Comparison of ENCODE assay signal across 1 cellular context in the genomic region with DNA sequence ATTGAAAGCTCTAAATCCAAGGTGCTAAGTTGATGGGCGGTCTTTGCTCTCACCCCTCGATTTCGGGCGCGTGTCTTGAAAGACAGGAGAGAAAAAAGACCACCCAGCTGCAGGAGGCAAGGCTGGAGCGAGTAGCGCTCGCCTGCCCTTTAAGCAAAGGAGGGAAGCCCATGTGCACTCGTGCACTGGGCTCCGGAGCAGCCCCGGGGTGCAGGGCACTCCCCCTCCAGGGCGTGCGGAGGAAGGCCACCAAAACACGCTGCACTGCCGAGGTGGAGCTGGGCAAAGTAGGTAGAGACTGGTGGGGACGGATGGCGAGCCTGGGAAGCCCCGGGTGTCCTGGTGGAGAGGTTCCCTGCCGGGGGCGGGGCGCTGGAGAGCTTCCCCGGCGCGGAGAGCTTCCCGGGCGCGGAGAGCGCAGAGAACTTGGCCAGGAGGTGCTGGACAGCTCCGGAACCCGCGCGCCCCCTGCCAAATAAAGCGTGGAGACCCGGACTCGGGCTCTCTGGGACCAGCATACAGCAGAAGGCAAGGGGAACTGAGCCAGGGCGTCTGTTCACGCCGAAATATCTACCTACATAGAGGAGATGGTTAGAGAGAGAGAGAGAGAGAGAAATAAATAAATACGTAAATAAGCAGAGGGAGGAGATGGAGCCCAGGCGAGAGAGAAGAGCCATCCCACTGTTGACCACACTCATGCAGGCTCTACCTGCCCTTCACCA.
A peak's percentile ranks its signal among the peaks of the same experiment; 100 is the strongest.
TF ChIP-seq lines count a peak whose summit lies in the region.

No MANE protein-coding gene starts in this region.

TF ChIP-seq in HepG2, 621 proteins besides CTCF, POLR2A, EP300 and RAD21 (continued from another document and continues in another):
- TF ChIP-seq, protein P1, sequence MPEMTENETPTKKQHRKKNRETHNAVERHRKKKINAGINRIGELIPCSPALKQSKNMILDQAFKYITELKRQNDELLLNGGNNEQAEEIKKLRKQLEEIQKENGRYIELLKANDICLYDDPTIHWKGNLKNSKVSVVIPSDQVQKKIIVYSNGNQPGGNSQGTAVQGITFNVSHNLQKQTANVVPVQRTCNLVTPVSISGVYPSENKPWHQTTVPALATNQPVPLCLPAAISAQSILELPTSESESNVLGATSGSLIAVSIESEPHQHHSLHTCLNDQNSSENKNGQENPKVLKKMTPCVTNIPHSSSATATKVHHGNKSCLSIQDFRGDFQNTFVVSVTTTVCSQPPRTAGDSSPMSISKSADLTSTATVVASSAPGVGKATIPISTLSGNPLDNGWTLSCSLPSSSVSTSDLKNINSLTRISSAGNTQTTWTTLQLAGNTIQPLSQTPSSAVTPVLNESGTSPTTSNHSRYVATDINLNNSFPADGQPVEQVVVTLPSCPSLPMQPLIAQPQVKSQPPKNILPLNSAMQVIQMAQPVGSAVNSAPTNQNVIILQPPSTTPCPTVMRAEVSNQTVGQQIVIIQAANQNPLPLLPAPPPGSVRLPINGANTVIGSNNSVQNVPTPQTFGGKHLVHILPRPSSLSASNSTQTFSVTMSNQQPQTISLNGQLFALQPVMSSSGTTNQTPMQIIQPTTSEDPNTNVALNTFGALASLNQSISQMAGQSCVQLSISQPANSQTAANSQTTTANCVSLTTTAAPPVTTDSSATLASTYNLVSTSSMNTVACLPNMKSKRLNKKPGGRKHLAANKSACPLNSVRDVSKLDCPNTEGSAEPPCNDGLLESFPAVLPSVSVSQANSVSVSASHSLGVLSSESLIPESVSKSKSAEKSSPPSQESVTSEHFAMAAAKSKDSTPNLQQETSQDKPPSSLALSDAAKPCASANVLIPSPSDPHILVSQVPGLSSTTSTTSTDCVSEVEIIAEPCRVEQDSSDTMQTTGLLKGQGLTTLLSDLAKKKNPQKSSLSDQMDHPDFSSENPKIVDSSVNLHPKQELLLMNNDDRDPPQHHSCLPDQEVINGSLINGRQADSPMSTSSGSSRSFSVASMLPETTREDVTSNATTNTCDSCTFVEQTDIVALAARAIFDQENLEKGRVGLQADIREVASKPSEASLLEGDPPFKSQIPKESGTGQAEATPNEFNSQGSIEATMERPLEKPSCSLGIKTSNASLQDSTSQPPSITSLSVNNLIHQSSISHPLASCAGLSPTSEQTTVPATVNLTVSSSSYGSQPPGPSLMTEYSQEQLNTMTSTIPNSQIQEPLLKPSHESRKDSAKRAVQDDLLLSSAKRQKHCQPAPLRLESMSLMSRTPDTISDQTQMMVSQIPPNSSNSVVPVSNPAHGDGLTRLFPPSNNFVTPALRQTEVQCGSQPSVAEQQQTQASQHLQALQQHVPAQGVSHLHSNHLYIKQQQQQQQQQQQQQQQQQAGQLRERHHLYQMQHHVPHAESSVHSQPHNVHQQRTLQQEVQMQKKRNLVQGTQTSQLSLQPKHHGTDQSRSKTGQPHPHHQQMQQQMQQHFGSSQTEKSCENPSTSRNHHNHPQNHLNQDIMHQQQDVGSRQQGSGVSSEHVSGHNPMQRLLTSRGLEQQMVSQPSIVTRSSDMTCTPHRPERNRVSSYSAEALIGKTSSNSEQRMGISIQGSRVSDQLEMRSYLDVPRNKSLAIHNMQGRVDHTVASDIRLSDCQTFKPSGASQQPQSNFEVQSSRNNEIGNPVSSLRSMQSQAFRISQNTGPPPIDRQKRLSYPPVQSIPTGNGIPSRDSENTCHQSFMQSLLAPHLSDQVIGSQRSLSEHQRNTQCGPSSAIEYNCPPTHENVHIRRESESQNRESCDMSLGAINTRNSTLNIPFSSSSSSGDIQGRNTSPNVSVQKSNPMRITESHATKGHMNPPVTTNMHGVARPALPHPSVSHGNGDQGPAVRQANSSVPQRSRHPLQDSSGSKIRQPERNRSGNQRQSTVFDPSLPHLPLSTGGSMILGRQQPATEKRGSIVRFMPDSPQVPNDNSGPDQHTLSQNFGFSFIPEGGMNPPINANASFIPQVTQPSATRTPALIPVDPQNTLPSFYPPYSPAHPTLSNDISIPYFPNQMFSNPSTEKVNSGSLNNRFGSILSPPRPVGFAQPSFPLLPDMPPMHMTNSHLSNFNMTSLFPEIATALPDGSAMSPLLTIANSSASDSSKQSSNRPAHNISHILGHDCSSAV (CRISPR knock-in tag; IDR thresholded peaks at IDR 0.05; ENCODE audit: borderline replicate concordance) = no peak
- TF ChIP-seq HIVEP1 (CRISPR knock-in tag; IDR thresholded peaks at IDR 0.05) (no peak), HDAC2 (CRISPR knock-in tag; IDR thresholded peaks at IDR 0.05) (no peak), SP1 (IDR thresholded peaks at IDR 0.05) (no peak), SP1 (CRISPR knock-in tag; IDR thresholded peaks at IDR 0.05) (no peak), ZNF652 (CRISPR knock-in tag; IDR thresholded peaks at IDR 0.05; ENCODE audit: borderline replicate concordance, low read depth) (no peak), HMG20A (CRISPR knock-in tag; IDR thresholded peaks at IDR 0.05; ENCODE audit: borderline replicate concordance) (no peak), ZNF878 (CRISPR knock-in tag; IDR thresholded peaks at IDR 0.05) (no peak), ZNF549 (CRISPR knock-in tag; IDR thresholded peaks at IDR 0.05) (no peak), MIER2 (CRISPR knock-in tag; IDR thresholded peaks at IDR 0.05) (peak; percentile 44; the same call in 1 of the 2 replicates), ZNF451 (CRISPR knock-in tag; IDR thresholded peaks at IDR 0.05) (no peak), RBM22 (optimal IDR thresholded peaks at IDR 0.05; ENCODE audit: low read length) (no peak), ZNF335 (CRISPR knock-in tag; IDR thresholded peaks at IDR 0.05) (no peak), SMC3 (IDR thresholded peaks at IDR 0.05; ENCODE audit: low read length) (no peak), ZNF331 (CRISPR knock-in tag; IDR thresholded peaks at IDR 0.05) (no peak), NFKB2 (CRISPR knock-in tag; IDR thresholded peaks at IDR 0.05; ENCODE audit: borderline replicate concordance) (no peak), ZNF703 (CRISPR knock-in tag; IDR thresholded peaks at IDR 0.05; ENCODE audit: borderline replicate concordance) (no peak), ZNF83 (CRISPR knock-in tag; IDR thresholded peaks at IDR 0.05; ENCODE audit: borderline replicate concordance) (no peak), ZFP36 (IDR thresholded peaks at IDR 0.05; ENCODE audit: borderline replicate concordance, low read depth, low read length, partially characterized antibody) (no peak), RFXANK (CRISPR knock-in tag; IDR thresholded peaks at IDR 0.05) (no peak), PHF8 (CRISPR knock-in tag; IDR thresholded peaks at IDR 0.05) (no peak), TEAD3 (CRISPR knock-in tag; optimal IDR thresholded peaks at IDR 0.05; ENCODE audit: borderline replicate concordance) (no peak), SALL1 (CRISPR knock-in tag; IDR thresholded peaks at IDR 0.05) (no peak), ZNF207 (IDR thresholded peaks at IDR 0.05; ENCODE audit: borderline replicate concordance) (no peak)
- TF ChIP-seq, protein P2, sequence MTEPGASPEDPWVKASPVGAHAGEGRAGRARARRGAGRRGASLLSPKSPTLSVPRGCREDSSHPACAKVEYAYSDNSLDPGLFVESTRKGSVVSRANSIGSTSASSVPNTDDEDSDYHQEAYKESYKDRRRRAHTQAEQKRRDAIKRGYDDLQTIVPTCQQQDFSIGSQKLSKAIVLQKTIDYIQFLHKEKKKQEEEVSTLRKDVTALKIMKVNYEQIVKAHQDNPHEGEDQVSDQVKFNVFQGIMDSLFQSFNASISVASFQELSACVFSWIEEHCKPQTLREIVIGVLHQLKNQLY (CRISPR knock-in tag; IDR thresholded peaks at IDR 0.05) = no peak
- TF ChIP-seq, protein P3, sequence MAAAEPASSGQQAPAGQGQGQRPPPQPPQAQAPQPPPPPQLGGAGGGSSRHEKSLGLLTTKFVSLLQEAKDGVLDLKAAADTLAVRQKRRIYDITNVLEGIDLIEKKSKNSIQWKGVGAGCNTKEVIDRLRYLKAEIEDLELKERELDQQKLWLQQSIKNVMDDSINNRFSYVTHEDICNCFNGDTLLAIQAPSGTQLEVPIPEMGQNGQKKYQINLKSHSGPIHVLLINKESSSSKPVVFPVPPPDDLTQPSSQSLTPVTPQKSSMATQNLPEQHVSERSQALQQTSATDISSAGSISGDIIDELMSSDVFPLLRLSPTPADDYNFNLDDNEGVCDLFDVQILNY (CRISPR knock-in tag; conservative IDR thresholded peaks at IDR 0.05) = no peak
- TF ChIP-seq, protein P4, sequence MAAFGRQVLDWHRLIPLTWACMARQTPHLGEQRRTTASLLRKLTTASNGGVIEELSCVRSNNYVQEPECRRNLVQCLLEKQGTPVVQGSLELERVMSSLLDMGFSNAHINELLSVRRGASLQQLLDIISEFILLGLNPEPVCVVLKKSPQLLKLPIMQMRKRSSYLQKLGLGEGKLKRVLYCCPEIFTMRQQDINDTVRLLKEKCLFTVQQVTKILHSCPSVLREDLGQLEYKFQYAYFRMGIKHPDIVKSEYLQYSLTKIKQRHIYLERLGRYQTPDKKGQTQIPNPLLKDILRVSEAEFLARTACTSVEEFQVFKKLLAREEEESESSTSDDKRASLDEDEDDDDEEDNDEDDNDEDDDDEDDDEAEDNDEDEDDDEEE (CRISPR knock-in tag; IDR thresholded peaks at IDR 0.05) = 0 out of 2 replicates have a peak, but pooled peaks have one; percentile 27
- TF ChIP-seq, protein P5, sequence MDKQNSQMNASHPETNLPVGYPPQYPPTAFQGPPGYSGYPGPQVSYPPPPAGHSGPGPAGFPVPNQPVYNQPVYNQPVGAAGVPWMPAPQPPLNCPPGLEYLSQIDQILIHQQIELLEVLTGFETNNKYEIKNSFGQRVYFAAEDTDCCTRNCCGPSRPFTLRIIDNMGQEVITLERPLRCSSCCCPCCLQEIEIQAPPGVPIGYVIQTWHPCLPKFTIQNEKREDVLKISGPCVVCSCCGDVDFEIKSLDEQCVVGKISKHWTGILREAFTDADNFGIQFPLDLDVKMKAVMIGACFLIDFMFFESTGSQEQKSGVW (CRISPR knock-in tag; IDR thresholded peaks at IDR 0.05; ENCODE audit: borderline replicate concordance) = no peak
- TF ChIP-seq, protein P6, sequence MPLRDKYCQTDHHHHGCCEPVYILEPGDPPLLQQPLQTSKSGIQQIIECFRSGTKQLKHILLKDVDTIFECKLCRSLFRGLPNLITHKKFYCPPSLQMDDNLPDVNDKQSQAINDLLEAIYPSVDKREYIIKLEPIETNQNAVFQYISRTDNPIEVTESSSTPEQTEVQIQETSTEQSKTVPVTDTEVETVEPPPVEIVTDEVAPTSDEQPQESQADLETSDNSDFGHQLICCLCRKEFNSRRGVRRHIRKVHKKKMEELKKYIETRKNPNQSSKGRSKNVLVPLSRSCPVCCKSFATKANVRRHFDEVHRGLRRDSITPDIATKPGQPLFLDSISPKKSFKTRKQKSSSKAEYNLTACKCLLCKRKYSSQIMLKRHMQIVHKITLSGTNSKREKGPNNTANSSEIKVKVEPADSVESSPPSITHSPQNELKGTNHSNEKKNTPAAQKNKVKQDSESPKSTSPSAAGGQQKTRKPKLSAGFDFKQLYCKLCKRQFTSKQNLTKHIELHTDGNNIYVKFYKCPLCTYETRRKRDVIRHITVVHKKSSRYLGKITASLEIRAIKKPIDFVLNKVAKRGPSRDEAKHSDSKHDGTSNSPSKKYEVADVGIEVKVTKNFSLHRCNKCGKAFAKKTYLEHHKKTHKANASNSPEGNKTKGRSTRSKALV (CRISPR knock-in tag; IDR thresholded peaks at IDR 0.05) = peak; percentile 76
- TF ChIP-seq, protein P7, sequence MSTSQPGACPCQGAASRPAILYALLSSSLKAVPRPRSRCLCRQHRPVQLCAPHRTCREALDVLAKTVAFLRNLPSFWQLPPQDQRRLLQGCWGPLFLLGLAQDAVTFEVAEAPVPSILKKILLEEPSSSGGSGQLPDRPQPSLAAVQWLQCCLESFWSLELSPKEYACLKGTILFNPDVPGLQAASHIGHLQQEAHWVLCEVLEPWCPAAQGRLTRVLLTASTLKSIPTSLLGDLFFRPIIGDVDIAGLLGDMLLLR (CRISPR knock-in tag; IDR thresholded peaks at IDR 0.05) = no peak
- TF ChIP-seq, protein P8, sequence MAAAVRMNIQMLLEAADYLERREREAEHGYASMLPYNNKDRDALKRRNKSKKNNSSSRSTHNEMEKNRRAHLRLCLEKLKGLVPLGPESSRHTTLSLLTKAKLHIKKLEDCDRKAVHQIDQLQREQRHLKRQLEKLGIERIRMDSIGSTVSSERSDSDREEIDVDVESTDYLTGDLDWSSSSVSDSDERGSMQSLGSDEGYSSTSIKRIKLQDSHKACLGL (CRISPR knock-in tag; IDR thresholded peaks at IDR 0.05) = peak; percentile 40; the same call in 1 of the 2 replicates
- TF ChIP-seq, protein P9, sequence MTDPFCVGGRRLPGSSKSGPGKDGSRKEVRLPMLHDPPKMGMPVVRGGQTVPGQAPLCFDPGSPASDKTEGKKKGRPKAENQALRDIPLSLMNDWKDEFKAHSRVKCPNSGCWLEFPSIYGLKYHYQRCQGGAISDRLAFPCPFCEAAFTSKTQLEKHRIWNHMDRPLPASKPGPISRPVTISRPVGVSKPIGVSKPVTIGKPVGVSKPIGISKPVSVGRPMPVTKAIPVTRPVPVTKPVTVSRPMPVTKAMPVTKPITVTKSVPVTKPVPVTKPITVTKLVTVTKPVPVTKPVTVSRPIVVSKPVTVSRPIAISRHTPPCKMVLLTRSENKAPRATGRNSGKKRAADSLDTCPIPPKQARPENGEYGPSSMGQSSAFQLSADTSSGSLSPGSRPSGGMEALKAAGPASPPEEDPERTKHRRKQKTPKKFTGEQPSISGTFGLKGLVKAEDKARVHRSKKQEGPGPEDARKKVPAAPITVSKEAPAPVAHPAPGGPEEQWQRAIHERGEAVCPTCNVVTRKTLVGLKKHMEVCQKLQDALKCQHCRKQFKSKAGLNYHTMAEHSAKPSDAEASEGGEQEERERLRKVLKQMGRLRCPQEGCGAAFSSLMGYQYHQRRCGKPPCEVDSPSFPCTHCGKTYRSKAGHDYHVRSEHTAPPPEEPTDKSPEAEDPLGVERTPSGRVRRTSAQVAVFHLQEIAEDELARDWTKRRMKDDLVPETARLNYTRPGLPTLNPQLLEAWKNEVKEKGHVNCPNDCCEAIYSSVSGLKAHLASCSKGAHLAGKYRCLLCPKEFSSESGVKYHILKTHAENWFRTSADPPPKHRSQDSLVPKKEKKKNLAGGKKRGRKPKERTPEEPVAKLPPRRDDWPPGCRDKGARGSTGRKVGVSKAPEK (CRISPR knock-in tag; IDR thresholded peaks at IDR 0.05; ENCODE audit: borderline replicate concordance) = no peak
- TF ChIP-seq, protein P10, sequence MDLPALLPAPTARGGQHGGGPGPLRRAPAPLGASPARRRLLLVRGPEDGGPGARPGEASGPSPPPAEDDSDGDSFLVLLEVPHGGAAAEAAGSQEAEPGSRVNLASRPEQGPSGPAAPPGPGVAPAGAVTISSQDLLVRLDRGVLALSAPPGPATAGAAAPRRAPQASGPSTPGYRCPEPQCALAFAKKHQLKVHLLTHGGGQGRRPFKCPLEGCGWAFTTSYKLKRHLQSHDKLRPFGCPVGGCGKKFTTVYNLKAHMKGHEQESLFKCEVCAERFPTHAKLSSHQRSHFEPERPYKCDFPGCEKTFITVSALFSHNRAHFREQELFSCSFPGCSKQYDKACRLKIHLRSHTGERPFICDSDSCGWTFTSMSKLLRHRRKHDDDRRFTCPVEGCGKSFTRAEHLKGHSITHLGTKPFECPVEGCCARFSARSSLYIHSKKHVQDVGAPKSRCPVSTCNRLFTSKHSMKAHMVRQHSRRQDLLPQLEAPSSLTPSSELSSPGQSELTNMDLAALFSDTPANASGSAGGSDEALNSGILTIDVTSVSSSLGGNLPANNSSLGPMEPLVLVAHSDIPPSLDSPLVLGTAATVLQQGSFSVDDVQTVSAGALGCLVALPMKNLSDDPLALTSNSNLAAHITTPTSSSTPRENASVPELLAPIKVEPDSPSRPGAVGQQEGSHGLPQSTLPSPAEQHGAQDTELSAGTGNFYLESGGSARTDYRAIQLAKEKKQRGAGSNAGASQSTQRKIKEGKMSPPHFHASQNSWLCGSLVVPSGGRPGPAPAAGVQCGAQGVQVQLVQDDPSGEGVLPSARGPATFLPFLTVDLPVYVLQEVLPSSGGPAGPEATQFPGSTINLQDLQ (CRISPR knock-in tag; IDR thresholded peaks at IDR 0.05) = no peak
